18 cellular contexts compared by ENCODE assay signal in the genomic region with DNA sequence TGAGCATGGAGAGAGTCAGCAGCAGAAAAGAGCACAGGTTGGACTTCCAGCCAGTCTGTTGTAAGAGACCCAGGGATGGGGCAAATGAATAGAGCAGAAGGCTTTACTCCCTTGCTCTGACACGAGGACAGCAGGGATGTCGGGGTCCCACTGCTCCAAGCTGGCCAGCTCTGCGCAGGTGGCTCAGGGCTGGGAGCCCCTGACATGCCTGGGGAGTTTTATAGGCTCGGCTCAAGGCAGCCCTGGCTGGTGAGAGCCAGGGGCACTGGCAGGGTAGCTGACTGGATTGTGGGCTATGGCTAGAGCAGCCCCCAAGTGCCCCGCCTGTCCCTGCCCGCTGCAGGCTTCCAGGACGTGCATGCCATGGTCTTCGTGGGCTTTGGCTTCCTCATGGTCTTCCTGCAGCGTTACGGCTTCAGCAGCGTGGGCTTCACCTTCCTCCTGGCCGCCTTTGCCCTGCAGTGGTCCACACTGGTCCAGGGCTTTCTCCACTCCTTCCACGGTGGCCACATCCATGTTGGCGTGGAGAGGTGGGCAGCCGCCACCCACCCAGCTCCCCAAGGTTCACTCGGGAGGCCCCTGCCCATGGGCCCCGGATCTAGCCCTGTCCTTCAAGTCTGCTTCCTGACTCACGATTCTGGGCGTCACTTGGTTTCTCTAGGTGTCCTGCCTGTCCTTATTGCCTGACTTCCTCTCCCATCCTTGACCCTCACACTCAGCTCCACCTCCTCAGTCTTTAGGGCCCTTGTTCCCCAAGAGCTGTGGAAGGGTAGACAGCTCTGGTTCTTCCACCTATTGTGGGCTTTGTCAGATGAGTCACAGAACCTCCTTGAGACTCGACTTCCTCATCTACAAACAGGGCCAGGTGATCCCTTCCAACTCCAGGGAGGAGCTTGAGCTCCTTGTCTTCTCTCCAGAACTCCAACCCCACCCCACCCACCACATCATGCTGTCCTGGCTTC. TPM values are rescaled to one million over a fixed set of nuclear protein-coding genes. Genes with fewer than 3 reads are reported as not detected.
A peak's percentile ranks its signal among the peaks of the same experiment; 100 is the strongest.
DNase-seq lines count a peak whose midpoint lies in the region; ATAC-seq and TF ChIP-seq lines count a peak whose summit lies in the region.
"Had no signal": no experiment of that assay in that cellular context is flagged by ENCODE, and none has a peak within 500 bp of the region (broad histone marks: within the 10 kb centered on the region; RNA-seq: fewer than 3 reads in every experiment).

No MANE protein-coding gene starts in this region.

- H4K20me1 ChIP-seq in osteoblast (ENCODE audit: insufficient read depth, low read length), result no peaks in the 10 kb centered on the region

- no peaks in the 10 kb centered on the region for H3K36me3 ChIP-seq in H7 (replicated peaks; ENCODE audit: control insufficient read depth, insufficient read depth, low read length)
- no peaks in the 10 kb centered on the region for H3K36me3 ChIP-seq in osteoblast (ENCODE audit: insufficient read depth, low read length)
- H3K36me3 ChIP-seq: BE2C had no signal

- H3K4me1 ChIP-seq in osteoblast (ENCODE audit: insufficient read depth, low read length), result no peaks in the 10 kb centered on the region

- peak; percentile 46 for DNase-seq in H7
- DNase-seq in NB4 (ENCODE audit: low read depth), result peak; percentile 44
- peak; percentile 38 for DNase-seq in epithelial cell of esophagus (ENCODE audit: low read depth)
- peak; percentile 58 for DNase-seq in osteoblast (ENCODE audit: insufficient read length, low spot score, missing footprints)
- DNase-seq in omental fat pad (ENCODE audit: low spot score), result no peak
- DNase-seq in activated T-cell treated with anti-CD3 and anti-CD28 coated beads for 4 hours, result no peak
- no peak for DNase-seq in NCI-H524 treated with DMSO at 0.1 percent for 48 hours (lab: John Stamatoyannopoulos, UW)
- DNase-seq: BE2C; CD8-positive, alpha-beta memory T cell; DMS153; EL; GOT3; NCI-H187 treated with DMSO at 0.1 percent for 48 hours; NCI-H446; NCI-H82; SIG-M5 had no signal

- H3K27ac ChIP-seq in osteoblast (ENCODE audit: low read depth, low read length), result no peak overlapping the region

- no peak overlapping the region for H3K4me3 ChIP-seq in H7 (ENCODE audit: insufficient read depth, low read depth, low read length)
- no peak overlapping the region for H3K4me3 ChIP-seq in NB4 (ENCODE audit: low read depth, low read length)
- H3K4me3 ChIP-seq in epithelial cell of esophagus (ENCODE audit: low read length), result no peak overlapping the region
- no peak overlapping the region for H3K4me3 ChIP-seq in osteoblast (ENCODE audit: insufficient read depth, low read length)

- no peak for TF ChIP-seq POLR2A in NB4 (IDR thresholded peaks at IDR 0.05; ENCODE audit: extremely low read depth, insufficient read length)

- H3K27me3 ChIP-seq in H7 (ENCODE audit: control insufficient read depth, insufficient read depth, low read length) (no peaks in the 10 kb centered on the region; the same call in 1 of the 2 replicates), osteoblast (ENCODE audit: insufficient read depth, low read length) (peaks cover 12% of the 10 kb centered on the region)
- H3K27me3 ChIP-seq: BE2C had no signal

- no peak for TF ChIP-seq CTCF in NB4 (IDR thresholded peaks at IDR 0.05; ENCODE audit: low read depth, low read length)
- no peak for TF ChIP-seq CTCF in epithelial cell of esophagus (IDR thresholded peaks at IDR 0.05; ENCODE audit: insufficient read depth, low read depth, low read length, missing control alignments)
- TF ChIP-seq CTCF in osteoblast (IDR thresholded peaks at IDR 0.05; ENCODE audit: extremely low read depth, low read depth, low read length), result no peak
- no peak for TF ChIP-seq CTCF in omental fat pad (IDR thresholded peaks at IDR 0.05)

- H3K4me2 ChIP-seq in osteoblast (ENCODE audit: insufficient read depth, low read length), result no peak overlapping the region

- ATAC-seq in omental fat pad (ENCODE audit: low FRiP score), result no peak
- ATAC-seq in GM18907 (IDR thresholded peaks at IDR 0.05; ENCODE audit: unreplicated experiment), result no peak

- no peaks in the 10 kb centered on the region for H3K9me3 ChIP-seq in osteoblast (ENCODE audit: low read depth, low read length)
- H3K9me3 ChIP-seq: BE2C had no signal

- no peaks in the 10 kb centered on the region for H3K79me2 ChIP-seq in osteoblast (ENCODE audit: insufficient read depth, low read length)

- H2AFZ ChIP-seq in osteoblast (ENCODE audit: low read length), result no peak overlapping the region

RNA-seq across cellular contexts. Expression of gene RHBG, which starts 8.2 kb away (rescaled TPM):
- total RNA-seq in H7 (2014; rRNA removed; shearing (Covaris generic)), result 0.69 and 1.3 TPM in 2 replicates
- total RNA-seq in osteoblast (not detected in 2 replicates), omental fat pad (not detected)
- total RNA-seq: CD8-positive, alpha-beta memory T cell; HT1080 had no signal

RNA-seq across cellular contexts. Expression of gene TSACC, which starts 38.9 kb away (rescaled TPM):
- total RNA-seq in H7 (2014; rRNA removed; shearing (Covaris generic)), result 2.2 and 3.5 TPM in 2 replicates
- total RNA-seq in osteoblast (0.36 TPM in 1 of 2 replicates, not detected in the other), omental fat pad (not detected)

RNA-seq across cellular contexts. Expression of gene CCT3, which starts 39.1 kb away (rescaled TPM):
- 826 and 946 TPM in 2 replicates for total RNA-seq in H7 (2014; rRNA removed; shearing (Covaris generic))
- total RNA-seq in osteoblast, result 258 and 276 TPM in 2 replicates
- total RNA-seq in omental fat pad, result 100 to 1,000 TPM; 187 to 277 (median 213) TPM

Comparison
In these comparisons a context has a peak if more than half of its experiments do, and no peak if none do; other contexts are left out.
1. DNase-seq: peak in H7 (single experiment), NB4 (single experiment), epithelial cell of esophagus (single experiment) and osteoblast (single experiment); none in omental fat pad (single experiment), activated T-cell treated with anti-CD3 and anti-CD28 coated beads for 4 hours (single experiment) and NCI-H524 treated with DMSO at 0.1 percent for 48 hours (single experiment).